1 cellular context compared by ENCODE assay signal in the genomic region with DNA sequence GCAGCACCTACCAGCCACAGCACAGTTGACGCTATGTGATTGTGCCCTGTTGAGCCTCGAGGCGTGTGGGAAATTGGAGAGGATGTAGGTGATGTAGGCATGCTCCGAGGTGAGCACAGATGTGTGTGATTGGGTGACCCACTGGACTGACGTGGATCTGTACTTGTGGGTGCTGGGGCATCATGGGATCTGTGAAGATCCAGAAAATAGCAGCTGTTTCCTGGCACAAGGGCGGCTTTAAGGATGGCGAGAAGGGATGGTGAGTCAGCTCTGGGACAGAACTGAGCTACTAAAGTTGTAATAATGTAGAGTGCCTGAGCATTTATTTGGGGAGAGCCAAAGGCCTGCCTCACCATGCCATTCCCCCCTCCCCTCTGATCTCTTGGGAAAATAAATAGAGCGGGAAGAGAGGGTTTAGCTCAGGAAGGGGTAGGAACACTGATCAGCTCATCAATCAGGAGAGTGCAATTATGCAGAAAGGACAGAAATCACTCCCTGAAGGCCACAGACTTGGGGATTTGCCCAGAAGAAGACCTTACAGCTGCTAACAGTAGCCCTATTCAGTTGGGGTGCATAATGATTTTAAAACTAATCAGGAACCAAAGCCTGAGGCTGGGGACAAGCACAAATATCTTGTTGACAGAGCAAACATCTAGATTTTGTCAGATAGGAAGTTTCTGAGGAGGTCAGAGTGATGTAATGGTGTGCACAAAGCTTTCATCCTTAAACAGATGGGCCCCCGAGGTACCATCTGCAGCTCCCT.
TF ChIP-seq lines count a peak whose summit lies in the region.

No MANE protein-coding gene starts in this region.

TF ChIP-seq in HepG2, 621 proteins besides CTCF, POLR2A, EP300 and RAD21 (continued from another document and continues in another):
- 0 out of 2 replicates have a peak, but pooled peaks have one; percentile 27 for TF ChIP-seq ZNF709 (CRISPR knock-in tag; IDR thresholded peaks at IDR 0.05)
- TF ChIP-seq ZNF34 (CRISPR knock-in tag; IDR thresholded peaks at IDR 0.05; ENCODE audit: borderline replicate concordance), result 0 out of 2 replicates have a peak, but pooled peaks have one; percentile 47
- TF ChIP-seq GFI1 (CRISPR knock-in tag; IDR thresholded peaks at IDR 0.05; ENCODE audit: borderline replicate concordance), result peak; percentile 98
- TF ChIP-seq, protein P1, sequence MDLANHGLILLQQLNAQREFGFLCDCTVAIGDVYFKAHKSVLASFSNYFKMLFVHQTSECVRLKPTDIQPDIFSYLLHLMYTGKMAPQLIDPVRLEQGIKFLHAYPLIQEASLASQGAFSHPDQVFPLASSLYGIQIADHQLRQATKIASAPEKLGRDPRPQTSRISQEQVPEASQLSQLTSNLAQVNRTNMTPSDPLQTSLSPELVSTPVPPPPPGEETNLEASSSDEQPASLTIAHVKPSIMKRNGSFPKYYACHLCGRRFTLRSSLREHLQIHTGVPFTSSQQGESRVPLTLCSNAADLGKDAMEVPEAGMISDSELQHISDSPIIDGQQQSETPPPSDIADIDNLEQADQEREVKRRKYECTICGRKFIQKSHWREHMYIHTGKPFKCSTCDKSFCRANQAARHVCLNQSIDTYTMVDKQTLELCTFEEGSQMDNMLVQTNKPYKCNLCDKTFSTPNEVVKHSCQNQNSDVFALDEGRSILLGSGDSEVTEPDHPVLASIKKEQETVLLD (CRISPR knock-in tag; IDR thresholded peaks at IDR 0.05; ENCODE audit: low read depth), result no peak
- no peak for TF ChIP-seq RFX1 (IDR thresholded peaks at IDR 0.05)
- TF ChIP-seq IKZF4 (CRISPR knock-in tag; IDR thresholded peaks at IDR 0.05; ENCODE audit: borderline replicate concordance, low read depth, not compliant biosample characterization), result no peak
- no peak for TF ChIP-seq ZNF10 (CRISPR knock-in tag; IDR thresholded peaks at IDR 0.05; ENCODE audit: borderline replicate concordance, low read depth)
- TF ChIP-seq, protein P2, sequence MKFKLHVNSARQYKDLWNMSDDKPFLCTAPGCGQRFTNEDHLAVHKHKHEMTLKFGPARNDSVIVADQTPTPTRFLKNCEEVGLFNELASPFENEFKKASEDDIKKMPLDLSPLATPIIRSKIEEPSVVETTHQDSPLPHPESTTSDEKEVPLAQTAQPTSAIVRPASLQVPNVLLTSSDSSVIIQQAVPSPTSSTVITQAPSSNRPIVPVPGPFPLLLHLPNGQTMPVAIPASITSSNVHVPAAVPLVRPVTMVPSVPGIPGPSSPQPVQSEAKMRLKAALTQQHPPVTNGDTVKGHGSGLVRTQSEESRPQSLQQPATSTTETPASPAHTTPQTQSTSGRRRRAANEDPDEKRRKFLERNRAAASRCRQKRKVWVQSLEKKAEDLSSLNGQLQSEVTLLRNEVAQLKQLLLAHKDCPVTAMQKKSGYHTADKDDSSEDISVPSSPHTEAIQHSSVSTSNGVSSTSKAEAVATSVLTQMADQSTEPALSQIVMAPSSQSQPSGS (CRISPR knock-in tag; IDR thresholded peaks at IDR 0.05), result peak; percentile 88
- TF ChIP-seq, protein P3, sequence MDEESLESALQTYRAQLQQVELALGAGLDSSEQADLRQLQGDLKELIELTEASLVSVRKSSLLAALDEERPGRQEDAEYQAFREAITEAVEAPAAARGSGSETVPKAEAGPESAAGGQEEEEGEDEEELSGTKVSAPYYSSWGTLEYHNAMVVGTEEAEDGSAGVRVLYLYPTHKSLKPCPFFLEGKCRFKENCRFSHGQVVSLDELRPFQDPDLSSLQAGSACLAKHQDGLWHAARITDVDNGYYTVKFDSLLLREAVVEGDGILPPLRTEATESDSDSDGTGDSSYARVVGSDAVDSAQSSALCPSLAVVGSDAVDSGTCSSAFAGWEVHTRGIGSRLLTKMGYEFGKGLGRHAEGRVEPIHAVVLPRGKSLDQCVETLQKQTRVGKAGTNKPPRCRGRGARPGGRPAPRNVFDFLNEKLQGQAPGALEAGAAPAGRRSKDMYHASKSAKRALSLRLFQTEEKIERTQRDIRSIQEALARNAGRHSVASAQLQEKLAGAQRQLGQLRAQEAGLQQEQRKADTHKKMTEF (CRISPR knock-in tag; IDR thresholded peaks at IDR 0.05), result no peak
- TF ChIP-seq, protein P4, sequence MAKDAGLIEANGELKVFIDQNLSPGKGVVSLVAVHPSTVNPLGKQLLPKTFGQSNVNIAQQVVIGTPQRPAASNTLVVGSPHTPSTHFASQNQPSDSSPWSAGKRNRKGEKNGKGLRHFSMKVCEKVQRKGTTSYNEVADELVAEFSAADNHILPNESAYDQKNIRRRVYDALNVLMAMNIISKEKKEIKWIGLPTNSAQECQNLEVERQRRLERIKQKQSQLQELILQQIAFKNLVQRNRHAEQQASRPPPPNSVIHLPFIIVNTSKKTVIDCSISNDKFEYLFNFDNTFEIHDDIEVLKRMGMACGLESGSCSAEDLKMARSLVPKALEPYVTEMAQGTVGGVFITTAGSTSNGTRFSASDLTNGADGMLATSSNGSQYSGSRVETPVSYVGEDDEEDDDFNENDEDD (CRISPR knock-in tag; IDR thresholded peaks at IDR 0.05; ENCODE audit: borderline replicate concordance), result peak; percentile 31; the same call in 1 of the 2 replicates
- no peak for TF ChIP-seq MTA3 (CRISPR knock-in tag; IDR thresholded peaks at IDR 0.05)
- TF ChIP-seq, protein P5, sequence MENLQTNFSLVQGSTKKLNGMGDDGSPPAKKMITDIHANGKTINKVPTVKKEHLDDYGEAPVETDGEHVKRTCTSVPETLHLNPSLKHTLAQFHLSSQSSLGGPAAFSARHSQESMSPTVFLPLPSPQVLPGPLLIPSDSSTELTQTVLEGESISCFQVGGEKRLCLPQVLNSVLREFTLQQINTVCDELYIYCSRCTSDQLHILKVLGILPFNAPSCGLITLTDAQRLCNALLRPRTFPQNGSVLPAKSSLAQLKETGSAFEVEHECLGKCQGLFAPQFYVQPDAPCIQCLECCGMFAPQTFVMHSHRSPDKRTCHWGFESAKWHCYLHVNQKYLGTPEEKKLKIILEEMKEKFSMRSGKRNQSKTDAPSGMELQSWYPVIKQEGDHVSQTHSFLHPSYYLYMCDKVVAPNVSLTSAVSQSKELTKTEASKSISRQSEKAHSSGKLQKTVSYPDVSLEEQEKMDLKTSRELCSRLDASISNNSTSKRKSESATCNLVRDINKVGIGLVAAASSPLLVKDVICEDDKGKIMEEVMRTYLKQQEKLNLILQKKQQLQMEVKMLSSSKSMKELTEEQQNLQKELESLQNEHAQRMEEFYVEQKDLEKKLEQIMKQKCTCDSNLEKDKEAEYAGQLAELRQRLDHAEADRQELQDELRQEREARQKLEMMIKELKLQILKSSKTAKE (CRISPR knock-in tag; IDR thresholded peaks at IDR 0.05; ENCODE audit: borderline replicate concordance), result 0 out of 2 replicates have a peak, but pooled peaks have one; percentile 20
- TF ChIP-seq, protein P6, sequence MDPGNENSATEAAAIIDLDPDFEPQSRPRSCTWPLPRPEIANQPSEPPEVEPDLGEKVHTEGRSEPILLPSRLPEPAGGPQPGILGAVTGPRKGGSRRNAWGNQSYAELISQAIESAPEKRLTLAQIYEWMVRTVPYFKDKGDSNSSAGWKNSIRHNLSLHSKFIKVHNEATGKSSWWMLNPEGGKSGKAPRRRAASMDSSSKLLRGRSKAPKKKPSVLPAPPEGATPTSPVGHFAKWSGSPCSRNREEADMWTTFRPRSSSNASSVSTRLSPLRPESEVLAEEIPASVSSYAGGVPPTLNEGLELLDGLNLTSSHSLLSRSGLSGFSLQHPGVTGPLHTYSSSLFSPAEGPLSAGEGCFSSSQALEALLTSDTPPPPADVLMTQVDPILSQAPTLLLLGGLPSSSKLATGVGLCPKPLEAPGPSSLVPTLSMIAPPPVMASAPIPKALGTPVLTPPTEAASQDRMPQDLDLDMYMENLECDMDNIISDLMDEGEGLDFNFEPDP (CRISPR knock-in tag; conservative IDR thresholded peaks at IDR 0.05), result 0 out of 2 replicates have a peak, but pooled peaks have one; percentile 48
- TF ChIP-seq HCFC1 (IDR thresholded peaks at IDR 0.05; ENCODE audit: low read depth, low read length), result no peak
- TF ChIP-seq, protein P7, sequence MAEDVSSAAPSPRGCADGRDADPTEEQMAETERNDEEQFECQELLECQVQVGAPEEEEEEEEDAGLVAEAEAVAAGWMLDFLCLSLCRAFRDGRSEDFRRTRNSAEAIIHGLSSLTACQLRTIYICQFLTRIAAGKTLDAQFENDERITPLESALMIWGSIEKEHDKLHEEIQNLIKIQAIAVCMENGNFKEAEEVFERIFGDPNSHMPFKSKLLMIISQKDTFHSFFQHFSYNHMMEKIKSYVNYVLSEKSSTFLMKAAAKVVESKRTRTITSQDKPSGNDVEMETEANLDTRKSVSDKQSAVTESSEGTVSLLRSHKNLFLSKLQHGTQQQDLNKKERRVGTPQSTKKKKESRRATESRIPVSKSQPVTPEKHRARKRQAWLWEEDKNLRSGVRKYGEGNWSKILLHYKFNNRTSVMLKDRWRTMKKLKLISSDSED (CRISPR knock-in tag; IDR thresholded peaks at IDR 0.05), result no peak
- TF ChIP-seq ZNF570 (CRISPR knock-in tag; IDR thresholded peaks at IDR 0.05; ENCODE audit: borderline replicate concordance), result no peak
- peak; percentile 61 for TF ChIP-seq ETV5 (CRISPR knock-in tag; IDR thresholded peaks at IDR 0.05; ENCODE audit: borderline replicate concordance)
- TF ChIP-seq NFIC (IDR thresholded peaks at IDR 0.05; ENCODE audit: low read length), result 0 out of 2 replicates have a peak, but pooled peaks have one; percentile 40
- TF ChIP-seq, protein P8, sequence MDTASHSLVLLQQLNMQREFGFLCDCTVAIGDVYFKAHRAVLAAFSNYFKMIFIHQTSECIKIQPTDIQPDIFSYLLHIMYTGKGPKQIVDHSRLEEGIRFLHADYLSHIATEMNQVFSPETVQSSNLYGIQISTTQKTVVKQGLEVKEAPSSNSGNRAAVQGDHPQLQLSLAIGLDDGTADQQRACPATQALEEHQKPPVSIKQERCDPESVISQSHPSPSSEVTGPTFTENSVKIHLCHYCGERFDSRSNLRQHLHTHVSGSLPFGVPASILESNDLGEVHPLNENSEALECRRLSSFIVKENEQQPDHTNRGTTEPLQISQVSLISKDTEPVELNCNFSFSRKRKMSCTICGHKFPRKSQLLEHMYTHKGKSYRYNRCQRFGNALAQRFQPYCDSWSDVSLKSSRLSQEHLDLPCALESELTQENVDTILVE (CRISPR knock-in tag; IDR thresholded peaks at IDR 0.05), result no peak
- TF ChIP-seq HOXA3 (CRISPR knock-in tag; IDR thresholded peaks at IDR 0.05), result peak; percentile 50; the same call in 1 of the 2 replicates
- TF ChIP-seq POGZ (CRISPR knock-in tag; IDR thresholded peaks at IDR 0.05), result 0 out of 2 replicates have a peak, but pooled peaks have one; percentile 11
- TF ChIP-seq SAFB2 (CRISPR knock-in tag; IDR thresholded peaks at IDR 0.05; ENCODE audit: borderline replicate concordance, low read depth), result no peak
- TF ChIP-seq ZNF337 (CRISPR knock-in tag; IDR thresholded peaks at IDR 0.05; ENCODE audit: borderline replicate concordance, low read depth), result no peak
- 0 out of 2 replicates have a peak, but pooled peaks have one; percentile 58 for TF ChIP-seq DPF2 (CRISPR knock-in tag; IDR thresholded peaks at IDR 0.05; ENCODE audit: borderline replicate concordance, low read depth)
- TF ChIP-seq ZNF772 (CRISPR knock-in tag; IDR thresholded peaks at IDR 0.05), result no peak
- no peak for TF ChIP-seq CREB1 (IDR thresholded peaks at IDR 0.05)
- peak; percentile 70 for TF ChIP-seq CREB1 (CRISPR knock-in tag; IDR thresholded peaks at IDR 0.05)
- no peak; the same call in 1 of the 2 replicates for TF ChIP-seq JUND (CRISPR knock-in tag; IDR thresholded peaks at IDR 0.05)
- TF ChIP-seq, protein P9, sequence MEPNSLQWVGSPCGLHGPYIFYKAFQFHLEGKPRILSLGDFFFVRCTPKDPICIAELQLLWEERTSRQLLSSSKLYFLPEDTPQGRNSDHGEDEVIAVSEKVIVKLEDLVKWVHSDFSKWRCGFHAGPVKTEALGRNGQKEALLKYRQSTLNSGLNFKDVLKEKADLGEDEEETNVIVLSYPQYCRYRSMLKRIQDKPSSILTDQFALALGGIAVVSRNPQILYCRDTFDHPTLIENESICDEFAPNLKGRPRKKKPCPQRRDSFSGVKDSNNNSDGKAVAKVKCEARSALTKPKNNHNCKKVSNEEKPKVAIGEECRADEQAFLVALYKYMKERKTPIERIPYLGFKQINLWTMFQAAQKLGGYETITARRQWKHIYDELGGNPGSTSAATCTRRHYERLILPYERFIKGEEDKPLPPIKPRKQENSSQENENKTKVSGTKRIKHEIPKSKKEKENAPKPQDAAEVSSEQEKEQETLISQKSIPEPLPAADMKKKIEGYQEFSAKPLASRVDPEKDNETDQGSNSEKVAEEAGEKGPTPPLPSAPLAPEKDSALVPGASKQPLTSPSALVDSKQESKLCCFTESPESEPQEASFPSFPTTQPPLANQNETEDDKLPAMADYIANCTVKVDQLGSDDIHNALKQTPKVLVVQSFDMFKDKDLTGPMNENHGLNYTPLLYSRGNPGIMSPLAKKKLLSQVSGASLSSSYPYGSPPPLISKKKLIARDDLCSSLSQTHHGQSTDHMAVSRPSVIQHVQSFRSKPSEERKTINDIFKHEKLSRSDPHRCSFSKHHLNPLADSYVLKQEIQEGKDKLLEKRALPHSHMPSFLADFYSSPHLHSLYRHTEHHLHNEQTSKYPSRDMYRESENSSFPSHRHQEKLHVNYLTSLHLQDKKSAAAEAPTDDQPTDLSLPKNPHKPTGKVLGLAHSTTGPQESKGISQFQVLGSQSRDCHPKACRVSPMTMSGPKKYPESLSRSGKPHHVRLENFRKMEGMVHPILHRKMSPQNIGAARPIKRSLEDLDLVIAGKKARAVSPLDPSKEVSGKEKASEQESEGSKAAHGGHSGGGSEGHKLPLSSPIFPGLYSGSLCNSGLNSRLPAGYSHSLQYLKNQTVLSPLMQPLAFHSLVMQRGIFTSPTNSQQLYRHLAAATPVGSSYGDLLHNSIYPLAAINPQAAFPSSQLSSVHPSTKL (CRISPR knock-in tag; IDR thresholded peaks at IDR 0.05), result peak; percentile 62
- TF ChIP-seq, protein P10, sequence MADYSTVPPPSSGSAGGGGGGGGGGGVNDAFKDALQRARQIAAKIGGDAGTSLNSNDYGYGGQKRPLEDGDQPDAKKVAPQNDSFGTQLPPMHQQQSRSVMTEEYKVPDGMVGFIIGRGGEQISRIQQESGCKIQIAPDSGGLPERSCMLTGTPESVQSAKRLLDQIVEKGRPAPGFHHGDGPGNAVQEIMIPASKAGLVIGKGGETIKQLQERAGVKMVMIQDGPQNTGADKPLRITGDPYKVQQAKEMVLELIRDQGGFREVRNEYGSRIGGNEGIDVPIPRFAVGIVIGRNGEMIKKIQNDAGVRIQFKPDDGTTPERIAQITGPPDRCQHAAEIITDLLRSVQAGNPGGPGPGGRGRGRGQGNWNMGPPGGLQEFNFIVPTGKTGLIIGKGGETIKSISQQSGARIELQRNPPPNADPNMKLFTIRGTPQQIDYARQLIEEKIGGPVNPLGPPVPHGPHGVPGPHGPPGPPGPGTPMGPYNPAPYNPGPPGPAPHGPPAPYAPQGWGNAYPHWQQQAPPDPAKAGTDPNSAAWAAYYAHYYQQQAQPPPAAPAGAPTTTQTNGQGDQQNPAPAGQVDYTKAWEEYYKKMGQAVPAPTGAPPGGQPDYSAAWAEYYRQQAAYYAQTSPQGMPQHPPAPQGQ (CRISPR knock-in tag; IDR thresholded peaks at IDR 0.05; ENCODE audit: borderline replicate concordance), result no peak
- no peak for TF ChIP-seq TCF12 (IDR thresholded peaks at IDR 0.05)
- no peak; the same call in 1 of the 2 replicates for TF ChIP-seq TCF12 (CRISPR knock-in tag; IDR thresholded peaks at IDR 0.05)
- TF ChIP-seq SRSF9 (IDR thresholded peaks at IDR 0.05; ENCODE audit: borderline replicate concordance, insufficient read depth, low read depth, low read length, poor library complexity, severe bottlenecking), result no peak
- TF ChIP-seq ZNF232 (CRISPR knock-in tag; IDR thresholded peaks at IDR 0.05; ENCODE audit: borderline replicate concordance), result no peak
- no peak for TF ChIP-seq POLR2AphosphoS2 (IDR thresholded peaks at IDR 0.05; ENCODE audit: low read depth, low read length)
- no peak for TF ChIP-seq ZNF160 (CRISPR knock-in tag; IDR thresholded peaks at IDR 0.05)
- peak; percentile 36; the same call in 1 of the 2 replicates for TF ChIP-seq HDAC1 (CRISPR knock-in tag; IDR thresholded peaks at IDR 0.05)
- TF ChIP-seq SOX6 (IDR thresholded peaks at IDR 0.05), result no peak
- peak; percentile 73; the same call in 1 of the 2 replicates for TF ChIP-seq SOX6 (CRISPR knock-in tag; IDR thresholded peaks at IDR 0.05)
